Comparison of ENCODE assay signal across 11 cellular contexts in genomic region chr12:24379038-24379437, GRCh38.
DNase-seq lines count a peak whose midpoint lies in the region; ATAC-seq and TF ChIP-seq lines count a peak whose summit lies in the region.
"Had no signal": no experiment of that assay in that cellular context is flagged by ENCODE, and none has a peak within 500 bp of the region (broad histone marks: within the 10 kb centered on the region; RNA-seq: fewer than 3 reads in every experiment).

No MANE protein-coding gene starts in this region.

- TF ChIP-seq CTCF in neural crest cell (conservative IDR thresholded peaks at IDR 0.05) = no peak
- TF ChIP-seq CTCF in SK-N-SH (IDR thresholded peaks at IDR 0.05) = no peak
- no peak for TF ChIP-seq CTCF in endothelial cell (IDR thresholded peaks at IDR 0.05; ENCODE audit: unreplicated experiment)

- H3K27ac Mint-ChIP-seq in neural crest cell (ENCODE audit: unreplicated experiment) (peak overlapping the region; percentile 51), endothelial cell (ENCODE audit: unreplicated experiment) (no peak overlapping the region)
- H3K27ac Mint-ChIP-seq: dendritic cell treated with granulocyte-macrophage colony-stimulating factor and Interleukin-4, amounts not matched to agents 40 ng/mL and 50 ng/mL, for 4 days; stimulated activated naive CD8-positive, alpha-beta T cell treated with anti-CD3 and anti-CD28 coated beads, Interleukin-15, amount 100 ng/mL, for 72 hours had no signal

- no peaks in the 10 kb centered on the region for H3K27me3 Mint-ChIP-seq in neural crest cell (ENCODE audit: low read depth)
- no peaks in the 10 kb centered on the region for H3K27me3 Mint-ChIP-seq in endothelial cell (ENCODE audit: unreplicated experiment)
- H3K27me3 Mint-ChIP-seq: dendritic cell treated with granulocyte-macrophage colony-stimulating factor and Interleukin-4, amounts not matched to agents 40 ng/mL and 50 ng/mL, for 4 days; stimulated activated naive CD8-positive, alpha-beta T cell treated with anti-CD3 and anti-CD28 coated beads, Interleukin-15, amount 100 ng/mL, for 72 hours had no signal

- POLR2A ChIA-PET in SK-N-SH (lab: Yijun Ruan, JAX) = no interaction called here

- H3K27ac ChIP-seq in SK-N-SH (ENCODE audit: low read depth in 2 of 2, low read length in 1 of 2) = no peak overlapping the region

- peaks cover 43% of the 10 kb centered on the region for H3K4me1 Mint-ChIP-seq in neural crest cell
- H3K4me1 Mint-ChIP-seq in endothelial cell (ENCODE audit: unreplicated experiment) = no peaks in the 10 kb centered on the region
- H3K4me1 Mint-ChIP-seq: stimulated activated naive CD8-positive, alpha-beta T cell treated with anti-CD3 and anti-CD28 coated beads, Interleukin-15, amount 100 ng/mL, for 72 hours had no signal

- no peaks in the 10 kb centered on the region for H3K9me2 ChIP-seq in SK-N-SH

- no peak for TF ChIP-seq EP300 in SK-N-SH (IDR thresholded peaks at IDR 0.05; ENCODE audit: borderline replicate concordance in 1 of 2, low read depth in 1 of 2, low read length in 1 of 2)

- no peaks in the 10 kb centered on the region for H3K36me3 ChIP-seq in SK-N-SH (replicated peaks in 1 of 2; ENCODE audit: control insufficient read depth in 1 of 2, insufficient read depth in 2 of 2, low read length in 1 of 2)

- no peak overlapping the region for H2AFZ ChIP-seq in SK-N-SH (ENCODE audit: low read depth)

- H3K4me2 ChIP-seq in SK-N-SH = no peak overlapping the region

- no peak overlapping the region for H3K9ac ChIP-seq in SK-N-SH

- H3K27me3 ChIP-seq in SK-N-SH (ENCODE audit: insufficient read depth) = no peaks in the 10 kb centered on the region

- H3K36me3 Mint-ChIP-seq in neural crest cell (ENCODE audit: low read depth) (peaks cover 26% of the 10 kb centered on the region), endothelial cell (ENCODE audit: low read depth, unreplicated experiment) (no peaks in the 10 kb centered on the region)

- no peak for TF ChIP-seq RAD21 in SK-N-SH (IDR thresholded peaks at IDR 0.05; ENCODE audit: low read length)

- ATAC-seq in GM19043 (IDR thresholded peaks at IDR 0.05; ENCODE audit: low read depth, unreplicated experiment) (peak; percentile 68), HG02678 (IDR thresholded peaks at IDR 0.05; ENCODE audit: unreplicated experiment) (peak; percentile 90), HG03558 (IDR thresholded peaks at IDR 0.05; ENCODE audit: extremely low read depth, unreplicated experiment) (peak; percentile 84)
- ATAC-seq: stimulated activated naive CD8-positive, alpha-beta T cell treated with anti-CD3 and anti-CD28 coated beads, Interleukin-15, amount 100 ng/mL, for 72 hours had no signal

- H3K4me3 ChIP-seq in SK-N-SH (ENCODE audit: low read depth in 2 of 2, low read length in 1 of 2) = no peak overlapping the region

- DNase-seq in neural crest cell (ENCODE audit: low read depth, low spot score) = no peak
- DNase-seq in SK-N-SH = no peak
- no peak for DNase-seq in RPMI8226
- DNase-seq in UCSD-AML1 (lab: John Stamatoyannopoulos, UW; ENCODE audit: unreplicated experiment) = no peak
- no peak for DNase-seq in endothelial cell (ENCODE audit: low spot score)
- DNase-seq: activated gamma-delta T cell treated with Interleukin-2 at 50 U/mL for 16 hours; stimulated activated naive CD8-positive, alpha-beta T cell treated with anti-CD3 and anti-CD28 coated beads, Interleukin-15, amount 100 ng/mL, for 72 hours had no signal

- H4K20me1 ChIP-seq in SK-N-SH (ENCODE audit: insufficient read depth) = no peaks in the 10 kb centered on the region

- H3K4me3 Mint-ChIP-seq in neural crest cell = no peak overlapping the region
- no peak overlapping the region for H3K4me3 Mint-ChIP-seq in endothelial cell (ENCODE audit: unreplicated experiment)
- H3K4me3 Mint-ChIP-seq: dendritic cell treated with granulocyte-macrophage colony-stimulating factor and Interleukin-4, amounts not matched to agents 40 ng/mL and 50 ng/mL, for 4 days; stimulated activated naive CD8-positive, alpha-beta T cell treated with anti-CD3 and anti-CD28 coated beads, Interleukin-15, amount 100 ng/mL, for 72 hours had no signal

- H3K4me1 ChIP-seq in SK-N-SH (ENCODE audit: control insufficient read depth in 1 of 2, insufficient read depth in 2 of 2, low read depth in 1 of 2, low read length in 1 of 2) = peaks cover 0 to 11% of the 10 kb centered on the region in 2 experiments; a peak in 1 of 4 replicates

- CTCF ChIA-PET in SK-N-SH (lab: Yijun Ruan, JAX) = interaction anchor here (0.8 to 1.4 kb wide), 2 partner anchors 16 to 88 kb away, joined by 3 read pairs; no protein-coding TSS in a partner anchor

- H3K9me3 Mint-ChIP-seq in neural crest cell (peaks cover 13% of the 10 kb centered on the region), endothelial cell (ENCODE audit: unreplicated experiment) (no peaks in the 10 kb centered on the region)

- WGBS in SK-N-SH (ENCODE audit: low lambda C conversion rate) = 64% methylated on average over 4 of the region's 4 CpGs

- H3K9me3 ChIP-seq in SK-N-SH = no peaks in the 10 kb centered on the region

- no peaks in the 10 kb centered on the region for H3K79me2 ChIP-seq in SK-N-SH (ENCODE audit: insufficient read depth)

- H3F3A ChIP-seq in SK-N-SH (replicated peaks; ENCODE audit: insufficient read depth) = no peaks in the 10 kb centered on the region

TF ChIP-seq in SK-N-SH, 30 proteins besides CTCF, POLR2A, EP300 and RAD21:
- no peak for TF ChIP-seq IRF3 (IDR thresholded peaks at IDR 0.05; ENCODE audit: low read depth, low read length)
- no peak for TF ChIP-seq PBX3 (IDR thresholded peaks at IDR 0.05)
- no peak for TF ChIP-seq ELF1 (IDR thresholded peaks at IDR 0.05)
- TF ChIP-seq RFX5 (IDR thresholded peaks at IDR 0.05; ENCODE audit: low read length) = no peak
- no peak for TF ChIP-seq POLR2AphosphoS5 (IDR thresholded peaks at IDR 0.05; ENCODE audit: low read depth, low read length)
- no peak for TF ChIP-seq FOSL2 (IDR thresholded peaks at IDR 0.05; ENCODE audit: borderline replicate concordance, low read depth)
- TF ChIP-seq TCF12 (IDR thresholded peaks at IDR 0.05) = no peak
- no peak for TF ChIP-seq RXRA (IDR thresholded peaks at IDR 0.05; ENCODE audit: borderline replicate concordance, low read depth)
- no peak for TF ChIP-seq GABPA (IDR thresholded peaks at IDR 0.05; ENCODE audit: low read depth)
- no peak for TF ChIP-seq SIN3A (IDR thresholded peaks at IDR 0.05; ENCODE audit: borderline replicate concordance, low read depth, low read length)
